Comparison of ENCODE assay signal across 8 cellular contexts in genomic region chr1:192575499-192576189, GRCh38. TPM values are rescaled to one million over a fixed set of nuclear protein-coding genes. Genes with fewer than 3 reads are reported as not detected.
DNase-seq lines count a peak whose midpoint lies in the region; ATAC-seq and TF ChIP-seq lines count a peak whose summit lies in the region.

A gene with protein sequence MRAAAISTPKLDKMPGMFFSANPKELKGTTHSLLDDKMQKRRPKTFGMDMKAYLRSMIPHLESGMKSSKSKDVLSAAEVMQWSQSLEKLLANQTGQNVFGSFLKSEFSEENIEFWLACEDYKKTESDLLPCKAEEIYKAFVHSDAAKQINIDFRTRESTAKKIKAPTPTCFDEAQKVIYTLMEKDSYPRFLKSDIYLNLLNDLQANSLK (plus strand): TSS chr1:192575773. CDS start chr1:192575793, 20 bp downstream.

- ATAC-seq in HG03280 (IDR thresholded peaks at IDR 0.05; ENCODE audit: unreplicated experiment): peak; percentile 80

- H3K36me3 ChIP-seq in sigmoid colon: peaks cover 0 to 8% (median 0%) of the 10 kb centered on the region in 4 donors

- peaks cover 0 to 41% (median 17%) of the 10 kb centered on the region in 4 donors for H3K4me1 ChIP-seq in sigmoid colon

- TF ChIP-seq EP300 in sigmoid colon (IDR thresholded peaks at IDR 0.05): peak in 2 of 4 donors; percentile 36 to 60

- 43 to 72% methylated on average over 7 of the region's 7 CpGs for WGBS in sigmoid colon, 2 donors

- intact Hi-C loops in sigmoid colon (cut with DNase I): loop anchor here (2.0 kb wide), 1 partner anchor 45 kb away; no protein-coding TSS in a partner anchor

- peak within 1 kb of the TSS; percentile 75 to 83 (median 80) for H3K27ac ChIP-seq in sigmoid colon

- TF ChIP-seq CTCF in sigmoid colon (IDR thresholded peaks at IDR 0.05): no peak

- no peaks in the 10 kb centered on the region for H3K27me3 ChIP-seq in sigmoid colon

- TF ChIP-seq POLR2A in sigmoid colon (IDR thresholded peaks at IDR 0.05): peak; percentile 85 to 88

- H3K9me3 ChIP-seq in sigmoid colon: no peaks in the 10 kb centered on the region

- DNase-seq in DMS53 (lab: John Stamatoyannopoulos, UW) (peak; percentile 15), DMS53 treated with DMSO at 0.1 percent for 48 hours (lab: John Stamatoyannopoulos, UW; ENCODE audit: unreplicated experiment) (no peak), sigmoid colon (peak; percentile 68), DMS114 treated with DMSO at 0.1 percent for 48 hours (lab: John Stamatoyannopoulos, UW; ENCODE audit: unreplicated experiment) (no peak), NCI-H1436 treated with DMSO at 0.1 percent for 48 hours (lab: John Stamatoyannopoulos, UW) (no peak)
- DNase-seq in activated CD4-positive, CD25-positive, alpha-beta regulatory T cell treated with anti-CD3 and anti-CD28 coated beads, Interleukin-2, amount 50 U/mL, for 16 hours (ENCODE audit: low read depth, low spot score): peak; percentile 51
- peak; percentile 64 for DNase-seq in effector CD4-positive, alpha-beta T cell

- H3K4me3 ChIP-seq in sigmoid colon: peak within 1 kb of the TSS; percentile 37 to 62 (median 41)

RNA-seq across cellular contexts. Expression of the gene that starts here (rescaled TPM):
- total RNA-seq in sigmoid colon: 100 to 1,000 TPM in 2 of 4 donors, 10 to 100 TPM in 2; 52.9 to 153 (median 95.8) TPM
- 10 to 100 TPM; 34.8 to 49.5 (median 35.8) TPM for polyA plus RNA-seq in sigmoid colon

Comparison
In these comparisons a context has a peak if more than half of its experiments do, and no peak if none do; other contexts are left out.
1. DNase-seq: peak in DMS53 (single experiment), activated CD4-positive, CD25-positive, alpha-beta regulatory T cell treated with anti-CD3 and anti-CD28 coated beads, Interleukin-2, amount 50 U/mL, for 16 hours (single experiment), effector CD4-positive, alpha-beta T cell (single experiment) and sigmoid colon (single experiment); none in DMS53 treated with DMSO at 0.1 percent for 48 hours (single experiment), DMS114 treated with DMSO at 0.1 percent for 48 hours (single experiment) and NCI-H1436 treated with DMSO at 0.1 percent for 48 hours (single experiment).